25 cellular contexts compared by ENCODE assay signal in the genomic region with DNA sequence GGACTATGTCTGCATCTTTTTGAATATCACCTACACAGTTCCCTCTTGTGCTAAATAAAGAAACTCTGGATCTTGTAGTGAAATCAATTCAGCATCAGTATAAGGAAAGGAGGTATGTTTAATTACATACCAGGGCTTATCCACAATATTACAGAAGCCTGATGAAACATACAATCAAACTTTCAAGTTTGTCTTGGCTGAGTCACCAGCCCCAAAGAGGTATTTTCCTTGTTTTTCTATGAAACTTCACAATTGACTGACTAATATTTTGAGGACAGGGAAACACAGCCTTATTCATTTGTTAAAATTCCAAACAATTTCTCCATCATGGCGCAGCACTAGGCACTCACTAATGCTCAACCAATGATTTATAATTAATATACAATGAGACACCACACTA.
"Had no signal": no experiment of that assay in that cellular context is flagged by ENCODE, and none has a peak within 500 bp of the region (broad histone marks: within the 10 kb centered on the region; RNA-seq: fewer than 3 reads in every experiment).

No MANE protein-coding gene starts in this region.

- DNase-seq: activated CD4-positive, alpha-beta T cell treated with anti-CD3 and anti-CD28 coated beads, Interleukin-2, amount 10 ng/mL, durations not matched to agents 24 days and 14 days; activated CD4-positive, alpha-beta T cell treated with anti-CD3 and anti-CD28 coated beads, Interleukin-2, amount 50 U/mL, for 48 hours; activated CD4-positive, CD25-positive, alpha-beta regulatory T cell treated with anti-CD3 and anti-CD28 coated beads, Interleukin-2, amount 50 U/mL, for 72 hours; activated CD8-positive, alpha-beta memory T cell treated with anti-CD3 and anti-CD28 coated beads for 24 hours; activated gamma-delta T cell; activated naive CD4-positive, alpha-beta T cell treated with anti-CD3 and anti-CD28 coated beads, Interleukin-2, amount 10 ng/mL, durations not matched to agents 7 days and 5 days; activated naive CD8-positive, alpha-beta T cell treated with anti-CD3 and anti-CD28 coated beads for 36 hours; activated T-cell treated with anti-CD3 and anti-CD28 coated beads, Interleukin-2, amount 50 U/mL, for 4 hours; body of pancreas; KG1; NCI-H1092; NCI-H1417; NCI-H1694; NCI-H2029; NCI-H2107; NCI-H2171 treated with DMSO at 0.1 percent for 48 hours; NCI-H345; NCI-H510A; NCI-H526 treated with DMSO at 0.1 percent for 48 hours; NCI-H82; Right ventricle myocardium superior; SJCRH30; SW 1271 had no signal

- H3K27me3 Mint-ChIP-seq: activated CD4-positive, alpha-beta T cell treated with anti-CD3 and anti-CD28 coated beads, Interleukin-2, amount 10 ng/mL, durations not matched to agents 24 days and 14 days; activated naive CD4-positive, alpha-beta T cell treated with anti-CD3 and anti-CD28 coated beads, Interleukin-2, amount 10 ng/mL, durations not matched to agents 7 days and 5 days; activated naive CD8-positive, alpha-beta T cell treated with anti-CD3 and anti-CD28 coated beads for 36 hours had no signal

- H3K4me1 Mint-ChIP-seq: activated CD4-positive, alpha-beta T cell treated with anti-CD3 and anti-CD28 coated beads, Interleukin-2, amount 10 ng/mL, durations not matched to agents 24 days and 14 days; activated naive CD4-positive, alpha-beta T cell treated with anti-CD3 and anti-CD28 coated beads, Interleukin-2, amount 10 ng/mL, durations not matched to agents 7 days and 5 days; activated naive CD8-positive, alpha-beta T cell treated with anti-CD3 and anti-CD28 coated beads for 36 hours had no signal

- H3K4me3 ChIP-seq: body of pancreas, cardiac muscle cell, SJCRH30 had no signal

- H3K36me3 Mint-ChIP-seq: activated naive CD4-positive, alpha-beta T cell treated with anti-CD3 and anti-CD28 coated beads, Interleukin-2, amount 10 ng/mL, durations not matched to agents 7 days and 5 days; activated naive CD8-positive, alpha-beta T cell treated with anti-CD3 and anti-CD28 coated beads for 36 hours; WTC11 had no signal

- H3K27ac Mint-ChIP-seq: activated CD4-positive, alpha-beta T cell treated with anti-CD3 and anti-CD28 coated beads, Interleukin-2, amount 10 ng/mL, durations not matched to agents 24 days and 14 days; activated naive CD4-positive, alpha-beta T cell treated with anti-CD3 and anti-CD28 coated beads, Interleukin-2, amount 10 ng/mL, durations not matched to agents 7 days and 5 days; activated naive CD8-positive, alpha-beta T cell treated with anti-CD3 and anti-CD28 coated beads for 36 hours; WTC11 had no signal

- H3K9me3 Mint-ChIP-seq: WTC11 had no signal

- H3K4me3 Mint-ChIP-seq: activated CD4-positive, alpha-beta T cell treated with anti-CD3 and anti-CD28 coated beads, Interleukin-2, amount 10 ng/mL, durations not matched to agents 24 days and 14 days; activated naive CD4-positive, alpha-beta T cell treated with anti-CD3 and anti-CD28 coated beads, Interleukin-2, amount 10 ng/mL, durations not matched to agents 7 days and 5 days; activated naive CD8-positive, alpha-beta T cell treated with anti-CD3 and anti-CD28 coated beads for 36 hours; activated T-cell treated with anti-CD3 and anti-CD28 coated beads, Interleukin-2, amount 50 U/mL, for 4 hours; WTC11 had no signal
